ENCODE assay signal across 8 cellular contexts in the genomic region with DNA sequence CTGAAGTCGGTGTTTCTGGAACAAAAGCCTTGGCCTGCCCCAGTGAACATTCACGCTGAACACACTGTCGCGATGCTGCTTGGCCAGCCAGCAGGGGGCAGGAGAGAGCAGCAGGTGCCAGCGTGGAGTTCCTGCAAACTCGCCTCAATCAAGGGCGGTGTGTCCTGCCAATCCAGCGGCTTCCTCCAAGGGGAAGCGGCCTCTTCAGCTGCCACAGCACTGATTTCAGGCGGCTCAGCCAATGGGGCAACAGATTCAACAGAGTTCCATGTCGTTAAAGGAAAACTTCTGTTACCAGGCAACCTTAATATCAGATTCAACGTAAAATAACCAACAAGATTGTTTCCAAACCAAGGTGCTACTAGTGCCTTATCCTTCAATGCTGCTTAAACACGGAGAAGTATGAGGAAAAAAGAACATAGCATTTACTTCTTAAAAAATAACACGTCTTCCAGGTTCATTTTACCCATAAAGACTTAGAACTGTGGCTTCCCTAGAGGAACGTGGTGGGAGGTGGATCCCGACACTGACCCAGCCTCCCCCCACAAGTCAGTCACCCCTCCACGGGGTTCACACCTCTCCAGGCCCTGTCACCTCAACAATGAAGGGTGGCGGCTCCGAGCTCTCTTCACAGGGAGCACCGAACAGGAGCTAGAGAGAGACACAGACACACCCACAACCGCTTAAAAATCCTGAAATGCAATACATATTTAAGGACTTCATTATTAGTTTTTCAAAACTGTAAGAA.
DNase-seq lines count a peak whose midpoint lies in the region; ATAC-seq and TF ChIP-seq lines count a peak whose summit lies in the region.

No MANE protein-coding gene starts in this region.

- peak; percentile 94 for ATAC-seq in CD4-positive, alpha-beta T cell (ENCODE audit: poor library complexity)
- ATAC-seq in GM21529 (IDR thresholded peaks at IDR 0.05; ENCODE audit: unreplicated experiment) (peak; percentile 79), right cardiac atrium (peak; percentile 93 to 95)

- no peak overlapping the region for H3K4me3 Mint-ChIP-seq in CD4-positive, alpha-beta T cell

- no peaks in the 10 kb centered on the region for H3K27me3 Mint-ChIP-seq in CD4-positive, alpha-beta T cell

- H3K9ac ChIP-seq in rectal smooth muscle tissue (ENCODE audit: low read length): no peak overlapping the region

- intact Hi-C loops in CD4-positive, alpha-beta T cell (cut with DNase I, micrococcal nuclease): loop anchor here in 1 of 2 experiments (10.0 kb wide), 1 partner anchor 314 kb away; no protein-coding TSS in a partner anchor
- intact Hi-C loops in right cardiac atrium (cut with DNase I) (loop anchor here in 2 of 4 donors (5.0 to 10.0 kb wide), 2 partner anchors 174 to 276 kb away; a partner anchor contains a TSS), vagina (cut with DNase I) (loop anchor here (10.0 kb wide), 1 partner anchor 184 kb away; no protein-coding TSS in a partner anchor)

- TF ChIP-seq CTCF in CD4-positive, alpha-beta T cell (IDR thresholded peaks at IDR 0.05): peak; percentile 94
- TF ChIP-seq CTCF in vagina (IDR thresholded peaks at IDR 0.05): peak; percentile 91 to 97 (median 91)

- no peaks in the 10 kb centered on the region for H3K36me3 Mint-ChIP-seq in CD4-positive, alpha-beta T cell (ENCODE audit: low read depth)

- no peaks in the 10 kb centered on the region for H3K27me3 ChIP-seq in CD4-positive, alpha-beta T cell (ENCODE audit: control insufficient read depth, insufficient read depth, low read length)
- H3K27me3 ChIP-seq in right cardiac atrium (ENCODE audit: control insufficient read depth, insufficient read depth) (no peaks in the 10 kb centered on the region), rectal smooth muscle tissue (ENCODE audit: control insufficient read depth, insufficient read depth, low read length) (no peaks in the 10 kb centered on the region), vagina (no peaks in the 10 kb centered on the region)

- peaks cover 16% of the 10 kb centered on the region for H3K4me1 Mint-ChIP-seq in CD4-positive, alpha-beta T cell (ENCODE audit: low read depth)

- H3K4me1 ChIP-seq in right cardiac atrium (ENCODE audit: control insufficient read depth, insufficient read depth, low read length) (peaks cover 2% of the 10 kb centered on the region), rectal smooth muscle tissue (ENCODE audit: control insufficient read depth, insufficient read depth, low read length) (peaks cover 42% of the 10 kb centered on the region), vagina (peaks cover 21% of the 10 kb centered on the region)

- TF ChIP-seq POLR2A in vagina (IDR thresholded peaks at IDR 0.05): no peak

- H3K27ac ChIP-seq in CD4-positive, alpha-beta T cell (ENCODE audit: low read depth, low read length): no peak overlapping the region
- H3K27ac ChIP-seq in right cardiac atrium (ENCODE audit: low read length) (no peak overlapping the region), rectal smooth muscle tissue (ENCODE audit: low read depth, low read length) (peak overlapping the region; percentile 85), vagina (peak overlapping the region; percentile 56)

- WGBS in right cardiac atrium: 23% methylated on average over 21 of the region's 21 CpGs

- H3K9me3 ChIP-seq in CD4-positive, alpha-beta T cell (ENCODE audit: control insufficient read depth, low read length): no peaks in the 10 kb centered on the region
- H3K9me3 ChIP-seq in right cardiac atrium (ENCODE audit: control insufficient read depth, low read length): no peaks in the 10 kb centered on the region
- H3K9me3 ChIP-seq in vagina: no peaks in the 10 kb centered on the region

- no peaks in the 10 kb centered on the region for H3K9me3 Mint-ChIP-seq in CD4-positive, alpha-beta T cell

- CTCF ChIA-PET in CD4-positive, alpha-beta T cell (lab: Charles Lee): no interaction called here

- no peak overlapping the region for H3K27ac Mint-ChIP-seq in CD4-positive, alpha-beta T cell

- no peak overlapping the region for H3K4me3 ChIP-seq in right cardiac atrium (ENCODE audit: low read length)
- H3K4me3 ChIP-seq in rectal smooth muscle tissue (ENCODE audit: low read length): peak overlapping the region; percentile 29
- H3K4me3 ChIP-seq in vagina: no peak overlapping the region

- POLR2A ChIA-PET in CD4-positive, alpha-beta T cell (lab: Charles Lee): interaction anchor here (1.2 kb wide), 1 partner anchor 41 kb away, joined by 3 read pairs; no protein-coding TSS in a partner anchor

- no peaks in the 10 kb centered on the region for H3K36me3 ChIP-seq in rectal smooth muscle tissue (ENCODE audit: control insufficient read depth, insufficient read depth, low read length)
- H3K36me3 ChIP-seq in vagina: no peaks in the 10 kb centered on the region

- peak; percentile 66 to 81 (median 74) for DNase-seq in CD4-positive, alpha-beta T cell
- DNase-seq in NCI-H1105 treated with DMSO at 0.1 percent for 48 hours (lab: John Stamatoyannopoulos, UW) (peak; percentile 73), T-helper 22 cell (ENCODE audit: low read depth) (peak; percentile 37), anterior cingulate cortex (lab: John Stamatoyannopoulos, UW) (peak; percentile 34 to 96 (median 89)), right cardiac atrium (peak; percentile 94 to 97 (median 96)), vagina (ENCODE audit: extremely low spot score in 2 of 2) (no peak)

Comparison
In these comparisons a context has a peak if more than half of its experiments do, and no peak if none do; other contexts are left out.
1. DNase-seq: peak in CD4-positive, alpha-beta T cell (10 of 10), NCI-H1105 treated with DMSO at 0.1 percent for 48 hours (single experiment), T-helper 22 cell (single experiment), anterior cingulate cortex (58 of 58) and right cardiac atrium (3 of 3); none in vagina (0 of 2).
2. H3K27ac ChIP-seq: peak in rectal smooth muscle tissue (single experiment) and vagina (single experiment); none in CD4-positive, alpha-beta T cell (single experiment) and right cardiac atrium (single experiment).
3. Peak in every context shown above with its lines, with median percentiles within 50 percentile points of each other: ATAC-seq.